In genomic region chr17:81518785-81519283, GRCh38 we compare ENCODE assay signal across 8 cellular contexts. TPM values are rescaled to one million over a fixed set of nuclear protein-coding genes. Genes with fewer than 3 reads are reported as not detected.
DNase-seq lines count a peak whose midpoint lies in the region; ATAC-seq and TF ChIP-seq lines count a peak whose summit lies in the region.

No MANE protein-coding gene starts in this region.

- no peaks in the 10 kb centered on the region for H3K36me3 ChIP-seq in esophagus muscularis mucosa
- no peaks in the 10 kb centered on the region for H3K36me3 ChIP-seq in neural cell (ENCODE audit: insufficient read depth, low read length)

- H3F3A ChIP-seq in neural cell (ENCODE audit: insufficient read depth, low read length, poor library complexity, severe bottlenecking) = peaks cover 9% of the 10 kb centered on the region

- TF ChIP-seq POLR2A in Raji (IDR thresholded peaks at IDR 0.05; ENCODE audit: insufficient read depth, low read depth, low read length) = peak; percentile 57
- TF ChIP-seq POLR2A in esophagus muscularis mucosa (IDR thresholded peaks at IDR 0.05; ENCODE audit: low read depth) = no peak

- H3K9me2 ChIP-seq in neural cell (ENCODE audit: insufficient read depth, low read length) = no peaks in the 10 kb centered on the region

- WGBS in esophagus muscularis mucosa = 0% methylated on average over 3 of the region's 47 CpGs

- peaks cover 54 to 69% (median 61%) of the 10 kb centered on the region in 4 donors for H3K4me1 ChIP-seq in esophagus muscularis mucosa

- H3K27ac ChIP-seq in esophagus muscularis mucosa (replicated peaks in 1 of 4) (peak overlapping the region; percentile 100), neural cell (ENCODE audit: low read length) (no peak overlapping the region)

- peaks cover 40% of the 10 kb centered on the region for H3K79me2 ChIP-seq in neural cell (replicated peaks; ENCODE audit: insufficient read depth, low read length)

- intact Hi-C loops in esophagus muscularis mucosa (cut with DNase I) = loop anchor here (5.0 kb wide), 1 partner anchor 33 kb away; the partner anchor contains the start of gene FAAP100

- peak overlapping the region; percentile 88 to 94 (median 91) for H3K4me3 ChIP-seq in esophagus muscularis mucosa
- H3K4me3 ChIP-seq in neural cell (ENCODE audit: low read length) = peak overlapping the region; percentile 63

- H3K27me3 ChIP-seq in esophagus muscularis mucosa = peaks cover 0 to 11% (median 10%) of the 10 kb centered on the region in 4 donors
- H3K27me3 ChIP-seq in neural cell (ENCODE audit: insufficient read depth, low read depth, low read length) = peaks cover 30% of the 10 kb centered on the region

- no peak overlapping the region for H3K4me2 ChIP-seq in neural cell (ENCODE audit: low read length)

- H4K20me1 ChIP-seq in neural cell (ENCODE audit: insufficient read depth) = no peaks in the 10 kb centered on the region

- DNase-seq in NOMO-1 treated with DMSO at 0.1 percent for 48 hours (lab: John Stamatoyannopoulos, UW; ENCODE audit: unreplicated experiment) (peak; percentile 31), NOMO-1 treated with dmso at 0.1 percent for 144 hours (lab: John Stamatoyannopoulos, UW; ENCODE audit: unreplicated experiment) (no peak), esophagus muscularis mucosa (ENCODE audit: extremely low spot score) (no peak)
- no peak for DNase-seq in stimulated activated naive CD4-positive, alpha-beta T cell treated with Interleukin-2 at 50 U/mL for 16 hours (lab: John Stamatoyannopoulos, UW)

- no peak for TF ChIP-seq RAD21 in neural cell (conservative IDR thresholded peaks at IDR 0.05)

- TF ChIP-seq EP300 in esophagus muscularis mucosa (IDR thresholded peaks at IDR 0.05) = no peak
- TF ChIP-seq EP300 in neural cell (conservative IDR thresholded peaks at IDR 0.05; ENCODE audit: poor library complexity, severe bottlenecking) = no peak

- H3K9ac ChIP-seq in neural cell (ENCODE audit: low read length) = peak overlapping the region; percentile 56

- H2AFZ ChIP-seq in neural cell (ENCODE audit: low read depth, low read length) = no peak overlapping the region

- H3K9me3 ChIP-seq in esophagus muscularis mucosa = no peaks in the 10 kb centered on the region
- H3K9me3 ChIP-seq in neural cell (ENCODE audit: low read length) = no peaks in the 10 kb centered on the region

- no peak for TF ChIP-seq CTCF in esophagus muscularis mucosa (IDR thresholded peaks at IDR 0.05)
- TF ChIP-seq CTCF in neural cell (IDR thresholded peaks at IDR 0.05; ENCODE audit: poor library complexity, severe bottlenecking) = no peak

- ATAC-seq in GM21381 (IDR thresholded peaks at IDR 0.05; ENCODE audit: unreplicated experiment) = no peak
- no peak for ATAC-seq in HG02623 (IDR thresholded peaks at IDR 0.05; ENCODE audit: unreplicated experiment)

TF ChIP-seq in neural cell, 6 proteins besides CTCF, POLR2A, EP300 and RAD21:
- TF ChIP-seq EZH2 (IDR thresholded peaks at IDR 0.05; ENCODE audit: borderline replicate concordance, insufficient read depth, low read length, poor library complexity, severe bottlenecking) (no peak), SMC3 (conservative IDR thresholded peaks at IDR 0.05; ENCODE audit: poor library complexity) (no peak), POLR2AphosphoS5 (IDR thresholded peaks at IDR 0.05) (no peak), REST (IDR thresholded peaks at IDR 0.05; ENCODE audit: borderline replicate concordance) (no peak), MXI1 (conservative IDR thresholded peaks at IDR 0.05; ENCODE audit: poor library complexity, severe bottlenecking) (no peak)
TF ChIP-seq in neural cell: peak in this region for 0.

RNA-seq across cellular contexts. Expression of gene ACTG1, which starts 6.2 kb away (rescaled TPM):
- total RNA-seq in esophagus muscularis mucosa = 1,000 to 10,000 TPM in 3 of 4 donors, 100 to 1,000 TPM in 1; 972 to 1,850 (median 1,126) TPM
- polyA plus RNA-seq in neural cell = 8,273 and 9,187 TPM in 2 replicates
- polyA minus RNA-seq in neural cell = 9,577 and 9,692 TPM in 2 replicates

RNA-seq across cellular contexts. Expression of gene FSCN2, which starts 9.3 kb away (rescaled TPM):
- 1 to 10 TPM; 1.2 to 2.4 (median 1.7) TPM for total RNA-seq in esophagus muscularis mucosa
- polyA plus RNA-seq in neural cell = 3.6 and 4.8 TPM in 2 replicates
- 7.3 and 9.7 TPM in 2 replicates for polyA minus RNA-seq in neural cell

RNA-seq across cellular contexts. Expression of gene FAAP100, which starts 33.3 kb away (rescaled TPM):
- 10 to 100 TPM; 13.7 to 33.3 (median 18.6) TPM for total RNA-seq in esophagus muscularis mucosa
- 56.3 and 61.5 TPM in 2 replicates for polyA plus RNA-seq in neural cell
- 55.7 and 61.8 TPM in 2 replicates for polyA minus RNA-seq in neural cell
